In the genomic region with DNA sequence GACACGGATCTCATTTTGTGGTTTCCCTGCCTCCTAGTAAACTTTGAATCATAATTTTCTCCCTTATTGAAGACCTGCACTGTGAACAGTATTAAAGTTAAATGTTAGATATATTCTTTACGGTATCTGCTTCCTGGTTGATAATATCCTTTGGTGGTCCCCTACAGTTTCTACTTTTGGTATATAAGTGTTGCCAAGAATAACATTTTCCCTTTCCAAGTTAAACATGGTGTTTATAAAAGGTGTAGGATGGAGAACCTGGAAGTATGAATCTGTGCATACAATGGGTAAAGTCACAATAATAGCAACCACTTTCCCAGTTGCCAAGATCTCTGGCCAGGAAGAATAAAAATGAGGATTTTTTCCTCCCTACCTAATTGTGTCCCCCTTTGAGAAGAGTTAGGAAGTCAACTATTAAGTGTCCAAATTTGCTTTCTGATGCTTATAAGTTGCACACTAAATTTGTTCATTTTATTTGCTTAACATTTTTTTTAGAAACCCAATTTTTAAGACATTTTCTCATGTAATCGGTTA, we compare ENCODE assay signal across 14 cellular contexts.
"Had no signal": no experiment of that assay in that cellular context is flagged by ENCODE, and none has a peak within 500 bp of the region (broad histone marks: within the 10 kb centered on the region; RNA-seq: fewer than 3 reads in every experiment).

No MANE protein-coding gene starts in this region.

- FAIRE-seq: islet of Langerhans, pancreas had no signal

- H3K27me3 ChIP-seq: colonic mucosa, left lung had no signal

- H3K9me3 ChIP-seq: colonic mucosa, pancreas had no signal

- H3K4me3 Mint-ChIP-seq: activated CD4-positive, alpha-beta memory T cell treated with anti-CD3 and anti-CD28 coated beads for 36 hours; activated naive CD8-positive, alpha-beta T cell treated with anti-CD3 and anti-CD28 coated beads for 36 hours; effector memory CD8-positive, alpha-beta T cell; neural crest cell had no signal

- H3K27ac Mint-ChIP-seq: activated CD4-positive, alpha-beta memory T cell treated with anti-CD3 and anti-CD28 coated beads for 36 hours; activated naive CD8-positive, alpha-beta T cell treated with anti-CD3 and anti-CD28 coated beads for 36 hours; effector memory CD8-positive, alpha-beta T cell had no signal

- H3K27ac ChIP-seq: colonic mucosa, pancreas had no signal

- H3K4me3 ChIP-seq: colonic mucosa, left lung, pancreas had no signal

- ATAC-seq: effector memory CD8-positive, alpha-beta T cell; left lung; pancreas had no signal

- DNase-seq: activated CD4-positive, alpha-beta memory T cell treated with anti-CD3 and anti-CD28 coated beads for 36 hours; activated CD4-positive, alpha-beta T cell treated with anti-CD3 and anti-CD28 coated beads for 1 hour; activated gamma-delta T cell treated with Interleukin-2 at 50 U/mL for 16 hours; activated naive CD8-positive, alpha-beta T cell treated with anti-CD3 and anti-CD28 coated beads for 36 hours; activated T-cell treated with anti-CD3 and anti-CD28 coated beads, Interleukin-2, amount 50 U/mL, for 48 hours; colonic mucosa; effector memory CD8-positive, alpha-beta T cell; erythroblast; left lung; pancreas; stimulated activated naive CD4-positive, alpha-beta T cell; SW 1271 had no signal

- H3K36me3 ChIP-seq: colonic mucosa, left lung, pancreas had no signal

- H3K4me1 ChIP-seq: colonic mucosa, left lung, pancreas had no signal
